9 cellular contexts compared by ENCODE assay signal in genomic region chr7:128740996-128741395, GRCh38. TPM values are rescaled to one million over a fixed set of nuclear protein-coding genes. Genes with fewer than 3 reads are reported as not detected.
DNase-seq lines count a peak whose midpoint lies in the region; ATAC-seq, FAIRE-seq and TF ChIP-seq lines count a peak whose summit lies in the region.
"Had no signal": no experiment of that assay in that cellular context is flagged by ENCODE, and none has a peak within 500 bp of the region (broad histone marks: within the 10 kb centered on the region; RNA-seq: fewer than 3 reads in every experiment).

No MANE protein-coding gene starts in this region.

- no peak overlapping the region for H3K9ac ChIP-seq in SK-N-MC (ENCODE audit: insufficient read length)

- in situ Hi-C loops in GM13977 (cut with MboI; ENCODE audit: low pct_unique_long_range_greater_than_20kb, low sequenced_read_pairs, unreplicated experiment), result no loop called here

- no peak for FAIRE-seq in small intestine (lab: Jason Lieb, UNC)

- WGBS in small intestine, 3 donors, result 47 to 49% (median 47%) methylated on average over 3 of the region's 3 CpGs

- ATAC-seq in GM18870 (IDR thresholded peaks at IDR 0.05; ENCODE audit: unreplicated experiment) (no peak), GM21367 (IDR thresholded peaks at IDR 0.05; ENCODE audit: unreplicated experiment) (no peak), T-helper 17 cell (no peak)

- H3K4me3 ChIP-seq in SK-N-MC (peak overlapping the region; percentile 96), foreskin fibroblast (ENCODE audit: low read depth in 1 of 2, low read length in 2 of 2) (peak overlapping the region; percentile 74 to 76), small intestine (ENCODE audit: low read depth in 1 of 2, low read length in 2 of 2) (no peak overlapping the region)

- H3K4me1 ChIP-seq in small intestine (ENCODE audit: control insufficient read depth in 2 of 2, insufficient read depth in 1 of 2, low read depth in 1 of 2, low read length in 1 of 2), result peaks cover 0 to 10% of the 10 kb centered on the region in 2 donors

- peaks cover 38% of the 10 kb centered on the region for H3K4me1 Mint-ChIP-seq in T-helper 17 cell

- DNase-seq in HCEC 1CT (peak; percentile 34), SK-N-MC (ENCODE audit: low read depth, low spot score) (no peak), foreskin fibroblast (peak; percentile 21 to 61), small intestine (peak; percentile 10), GM13977 (ENCODE audit: low spot score) (no peak), T-helper 17 cell (no peak)
- DNase-seq: activated T-cell treated with anti-CD3 and anti-CD28 coated beads, Interleukin-2, amount 50 U/mL, for 1 hour had no signal

- H3K27ac ChIP-seq in SK-N-MC (no peak overlapping the region), small intestine (ENCODE audit: low read depth in 1 of 2, low read length in 1 of 2) (no peak overlapping the region)

- H3K36me3 Mint-ChIP-seq in T-helper 17 cell (ENCODE audit: low read depth), result peaks cover 4% of the 10 kb centered on the region

- H3K27me3 ChIP-seq in small intestine (ENCODE audit: control insufficient read depth in 2 of 2, insufficient read depth in 2 of 2, low read length in 2 of 2), result no peaks in the 10 kb centered on the region

- no peak overlapping the region for H3K27ac Mint-ChIP-seq in T-helper 17 cell

- no peak for TF ChIP-seq CTCF in foreskin fibroblast (IDR thresholded peaks at IDR 0.05; ENCODE audit: low read depth, low read length)
- no peak for TF ChIP-seq CTCF in GM13977 (IDR thresholded peaks at IDR 0.05; ENCODE audit: extremely low read depth, insufficient read depth, missing control alignments)

- H3K36me3 ChIP-seq in SK-N-MC (ENCODE audit: insufficient read depth, low read length) (peaks cover 11% of the 10 kb centered on the region; the same call in 1 of the 2 replicates), small intestine (ENCODE audit: control insufficient read depth in 2 of 2, insufficient read depth in 2 of 2, low read length in 2 of 2) (no peaks in the 10 kb centered on the region)

- no peak overlapping the region for H3K4me3 Mint-ChIP-seq in T-helper 17 cell

- H3K27me3 Mint-ChIP-seq in T-helper 17 cell, result peaks cover 4% of the 10 kb centered on the region

- H3K9me3 ChIP-seq in SK-N-MC (ENCODE audit: low read depth, low read length), result no peaks in the 10 kb centered on the region
- no peaks in the 10 kb centered on the region for H3K9me3 ChIP-seq in small intestine (ENCODE audit: control insufficient read depth, low read depth)
- no peaks in the 10 kb centered on the region for H3K9me3 ChIP-seq in T-helper 17 cell (ENCODE audit: control insufficient read depth, low read length, poor library complexity, severe bottlenecking)

RNA-seq across cellular contexts. Expression of gene CALU, which starts 1.8 kb away (rescaled TPM):
- 10 to 100 TPM in 1 of 3 donors, 1 to 10 TPM in 2; 6.0 to 38.3 (median 9.5) TPM for polyA plus RNA-seq in small intestine
- total RNA-seq in T-helper 17 cell, result 10 to 100 TPM; 19.9 to 28.1 TPM

RNA-seq across cellular contexts. Expression of gene OPN1SW, which starts 34.6 kb away (rescaled TPM):
- not detected for polyA plus RNA-seq in small intestine
- not detected for total RNA-seq in T-helper 17 cell

RNA-seq across cellular contexts. Expression of gene CCDC136, which starts 50.8 kb away (rescaled TPM):
- polyA plus RNA-seq in small intestine, result 1 to 10 TPM in 1 of 3 donors, under 1 TPM in 2; 0.22 to 2.3 (median 0.81) TPM
- total RNA-seq in T-helper 17 cell, result 1 to 10 TPM; 7.5 to 7.7 TPM

Comparison
In these comparisons a context has a peak if more than half of its experiments do, and no peak if none do; other contexts are left out.
1. DNase-seq: peak in HCEC 1CT (single experiment), foreskin fibroblast (2 of 2) and small intestine (single experiment); none in SK-N-MC (single experiment), GM13977 (single experiment) and T-helper 17 cell (0 of 3).
2. H3K4me3 ChIP-seq: peak in SK-N-MC (single experiment) and foreskin fibroblast (2 of 2); none in small intestine (0 of 2).